ENCODE assay signal across 8 cellular contexts in the genomic region with DNA sequence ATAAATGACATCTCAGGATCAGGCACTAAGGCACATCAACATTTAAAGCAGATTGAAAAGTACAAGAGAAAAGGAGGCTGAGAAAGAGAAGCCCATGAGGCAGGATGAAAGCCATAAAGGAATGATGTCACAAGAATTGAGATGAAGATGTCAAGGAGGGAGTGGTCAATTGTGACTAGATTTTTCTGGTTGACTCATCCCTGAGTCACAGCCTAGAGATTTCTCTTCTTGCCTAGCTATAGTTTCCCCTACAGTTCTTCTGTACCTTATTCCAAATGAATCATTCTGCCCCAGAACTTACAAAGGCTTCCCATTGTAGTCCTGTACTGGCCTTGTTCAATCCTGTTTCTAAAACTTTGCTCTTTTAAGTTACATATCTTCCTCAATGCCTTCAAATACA.
DNase-seq lines count a peak whose midpoint lies in the region; ATAC-seq lines count a peak whose summit lies in the region.

No MANE protein-coding gene starts in this region.

- ATAC-seq in GM21717 (IDR thresholded peaks at IDR 0.05; ENCODE audit: unreplicated experiment), result no peak
- ATAC-seq in GM21786 (IDR thresholded peaks at IDR 0.05; ENCODE audit: unreplicated experiment), result no peak

- DNase-seq in activated CD8-positive, alpha-beta memory T cell treated with anti-CD3 and anti-CD28 coated beads for 4 hours (ENCODE audit: low read depth in 2 of 2), result peak; percentile 19 to 46
- no peak for DNase-seq in activated CD8-positive, alpha-beta memory T cell treated with anti-CD3 and anti-CD28 coated beads for 24 hours
- peak; percentile 79 for DNase-seq in SW 1271 (lab: John Stamatoyannopoulos, UW)
- peak; percentile 80 for DNase-seq in fibroblast of gingiva (ENCODE audit: low read depth)
- DNase-seq in stimulated activated CD8-positive, alpha-beta memory T cell treated with anti-CD3 and anti-CD28 coated beads, Interleukin-7, amount 100 ng/mL, for 4 hours (ENCODE audit: low read depth in 2 of 2), result peak; percentile 8 to 24
- no peak for DNase-seq in NCI-H345 (lab: John Stamatoyannopoulos, UW)

Comparison
In these comparisons a context has a peak if more than half of its experiments do, and no peak if none do; other contexts are left out.
1. DNase-seq: peak in activated CD8-positive, alpha-beta memory T cell treated with anti-CD3 and anti-CD28 coated beads for 4 hours (2 of 2), SW 1271 (2 of 2), fibroblast of gingiva (single experiment) and stimulated activated CD8-positive, alpha-beta memory T cell treated with anti-CD3 and anti-CD28 coated beads, Interleukin-7, amount 100 ng/mL, for 4 hours (2 of 2); none in activated CD8-positive, alpha-beta memory T cell treated with anti-CD3 and anti-CD28 coated beads for 24 hours (single experiment) and NCI-H345 (single experiment).